17 cellular contexts compared by ENCODE assay signal in genomic region chr1:192630521-192631287, GRCh38. TPM values are rescaled to one million over a fixed set of nuclear protein-coding genes. Genes with fewer than 3 reads are reported as not detected.
"Had no signal": no experiment of that assay in that cellular context is flagged by ENCODE, and none has a peak within 500 bp of the region (broad histone marks: within the 10 kb centered on the region; RNA-seq: fewer than 3 reads in every experiment).

No MANE protein-coding gene starts in this region.

- DNase-seq: activated CD4-positive, alpha-beta memory T cell treated with anti-CD3 and anti-CD28 coated beads, Interleukin-2, amount 10 ng/mL, durations not matched to agents 7 days and 5 days; activated gamma-delta T cell; activated T-cell treated with anti-CD3 and anti-CD28 coated beads, Interleukin-2, amount 50 U/mL, for 48 hours; dermis blood vessel endothelial cell; glutamatergic neuron; immature natural killer cell; left cardiac atrium; sigmoid colon; stimulated activated CD4-positive, alpha-beta T cell treated with anti-CD3 and anti-CD28 coated beads, Interleukin-12 subunit alpha, Interleukin-12 subunit beta, amount 100 ng/mL, for 4 hours; stimulated activated CD4-positive, alpha-beta T cell treated with anti-CD3 and anti-CD28 coated beads, Interleukin-2, amount 100 ng/mL, for 48 hours; stimulated activated naive CD4-positive, alpha-beta T cell treated with Interleukin-2 at 50 U/mL for 16 hours; T-helper 9 cell; upper lobe of left lung had no signal

- H3K4me1 ChIP-seq: sigmoid colon, upper lobe of left lung had no signal

- H3K4me3 ChIP-seq: sigmoid colon, suprapubic skin, upper lobe of left lung had no signal

- ATAC-seq: left cardiac atrium had no signal

- H3K36me3 ChIP-seq: sigmoid colon, suprapubic skin, upper lobe of left lung had no signal

- H3K27ac ChIP-seq: sigmoid colon, suprapubic skin, upper lobe of left lung had no signal

- H3K9me3 ChIP-seq: sigmoid colon, suprapubic skin, upper lobe of left lung had no signal

- H3K27me3 ChIP-seq: sigmoid colon, suprapubic skin, upper lobe of left lung had no signal

RNA-seq across cellular contexts. Expression of gene RGS13, which starts 5.2 kb away (rescaled TPM):
- total RNA-seq: activated CD4-positive, alpha-beta memory T cell treated with anti-CD3 and anti-CD28 coated beads, Interleukin-2, amount 10 ng/mL, durations not matched to agents 7 days and 5 days; cerebellum; dermis blood vessel endothelial cell; fibroblast of villous mesenchyme; pulmonary artery endothelial cell had no signal

RNA-seq across cellular contexts. Expression of gene RGS1, which starts 55.1 kb away (rescaled TPM):
- total RNA-seq: dermis blood vessel endothelial cell, fibroblast of villous mesenchyme, pulmonary artery endothelial cell had no signal
